Comparison of ENCODE assay signal across 20 cellular contexts in genomic region chr14:98169170-98169587, GRCh38.
A peak's percentile ranks its signal among the peaks of the same experiment; 100 is the strongest.
DNase-seq lines count a peak whose midpoint lies in the region; ATAC-seq lines count a peak whose summit lies in the region.
"Had no signal": no experiment of that assay in that cellular context is flagged by ENCODE, and none has a peak within 500 bp of the region (broad histone marks: within the 10 kb centered on the region; RNA-seq: fewer than 3 reads in every experiment).

No MANE protein-coding gene starts in this region.

- peaks cover 82% of the 10 kb centered on the region for H3K4me1 ChIP-seq in BLaER1
- H3K4me1 ChIP-seq: heart left ventricle, left lung, suprapubic skin had no signal

- H3K36me3 Mint-ChIP-seq in T-helper 17 cell (ENCODE audit: low read depth) = no peaks in the 10 kb centered on the region
- peaks cover 4% of the 10 kb centered on the region for H3K36me3 Mint-ChIP-seq in activated naive CD8-positive, alpha-beta T cell
- no peaks in the 10 kb centered on the region for H3K36me3 Mint-ChIP-seq in stimulated activated memory B cell treated with anti-CD40 and anti-IgM and Interleukin-4, amounts not matched to agents 10 μg/mL and 1 μg/mL and 100 μg/mL, for 72 hours

- peak overlapping the region; percentile 67 for H3K4me3 Mint-ChIP-seq in T-helper 17 cell
- peak overlapping the region; percentile 69 for H3K4me3 Mint-ChIP-seq in activated naive CD8-positive, alpha-beta T cell
- no peak overlapping the region for H3K4me3 Mint-ChIP-seq in stimulated activated memory B cell treated with anti-CD40 and anti-IgM and Interleukin-4, amounts not matched to agents 10 μg/mL and 1 μg/mL and 100 μg/mL, for 72 hours
- H3K4me3 Mint-ChIP-seq: B cell had no signal

- no peaks in the 10 kb centered on the region for H3K36me3 ChIP-seq in BLaER1
- H3K36me3 ChIP-seq: heart left ventricle, left lung, neutrophil, suprapubic skin had no signal

- peaks cover 67% of the 10 kb centered on the region for H3K4me1 Mint-ChIP-seq in T-helper 17 cell
- peaks cover 95% of the 10 kb centered on the region for H3K4me1 Mint-ChIP-seq in activated naive CD8-positive, alpha-beta T cell (ENCODE audit: low read depth)
- H3K4me1 Mint-ChIP-seq in stimulated activated memory B cell treated with anti-CD40 and anti-IgM and Interleukin-4, amounts not matched to agents 10 μg/mL and 1 μg/mL and 100 μg/mL, for 72 hours = no peaks in the 10 kb centered on the region
- H3K4me1 Mint-ChIP-seq: B cell had no signal

- H3K9me3 Mint-ChIP-seq in activated naive CD8-positive, alpha-beta T cell (ENCODE audit: low read depth) = no peaks in the 10 kb centered on the region
- H3K9me3 Mint-ChIP-seq in stimulated activated memory B cell treated with anti-CD40 and anti-IgM and Interleukin-4, amounts not matched to agents 10 μg/mL and 1 μg/mL and 100 μg/mL, for 72 hours = peaks cover 8% of the 10 kb centered on the region

- ATAC-seq in T-helper 17 cell (no peak), GM19328 (IDR thresholded peaks at IDR 0.05; ENCODE audit: unreplicated experiment) (no peak), HG02763 (IDR thresholded peaks at IDR 0.05; ENCODE audit: unreplicated experiment) (no peak)
- ATAC-seq in stimulated activated memory B cell treated with anti-CD40 and anti-IgM and Interleukin-4, amounts not matched to agents 10 μg/mL and 1 μg/mL and 100 μg/mL, for 72 hours = no peak
- ATAC-seq: HCT116, heart left ventricle, left lung had no signal

- no peaks in the 10 kb centered on the region for H4K20me1 ChIP-seq in BLaER1

- peak overlapping the region; percentile 82 for H3K27ac ChIP-seq in BLaER1
- H3K27ac ChIP-seq: heart left ventricle, left lung, neutrophil, suprapubic skin had no signal

- H3K27me3 Mint-ChIP-seq in T-helper 17 cell = no peaks in the 10 kb centered on the region
- no peaks in the 10 kb centered on the region for H3K27me3 Mint-ChIP-seq in activated naive CD8-positive, alpha-beta T cell
- no peaks in the 10 kb centered on the region for H3K27me3 Mint-ChIP-seq in stimulated activated memory B cell treated with anti-CD40 and anti-IgM and Interleukin-4, amounts not matched to agents 10 μg/mL and 1 μg/mL and 100 μg/mL, for 72 hours
- H3K27me3 Mint-ChIP-seq: B cell had no signal

- peak overlapping the region; percentile 100 for H3K27ac Mint-ChIP-seq in T-helper 17 cell
- H3K27ac Mint-ChIP-seq in activated naive CD8-positive, alpha-beta T cell = peak overlapping the region; percentile 100
- no peak overlapping the region for H3K27ac Mint-ChIP-seq in stimulated activated memory B cell treated with anti-CD40 and anti-IgM and Interleukin-4, amounts not matched to agents 10 μg/mL and 1 μg/mL and 100 μg/mL, for 72 hours
- H3K27ac Mint-ChIP-seq: B cell had no signal

- no peak overlapping the region for H3K4me3 ChIP-seq in BLaER1
- H3K4me3 ChIP-seq: heart left ventricle, left lung, skin epidermis, suprapubic skin had no signal

- H3K9ac ChIP-seq in BLaER1 = peak overlapping the region; percentile 36; the same call in 1 of the 2 replicates

- peaks cover 17% of the 10 kb centered on the region for H3K9me3 ChIP-seq in BLaER1
- peaks cover 2% of the 10 kb centered on the region for H3K9me3 ChIP-seq in T-helper 17 cell (ENCODE audit: control insufficient read depth, low read length, poor library complexity, severe bottlenecking)
- H3K9me3 ChIP-seq: left lung, neutrophil, suprapubic skin had no signal

- peak overlapping the region; percentile 90 for H3K4me2 ChIP-seq in BLaER1

- DNase-seq in activated CD4-positive, alpha-beta T cell treated with anti-CD3 and anti-CD28 coated beads for 48 hours = peak; percentile 69
- no peak for DNase-seq in activated CD4-positive, alpha-beta T cell treated with anti-CD3 and anti-CD28 coated beads, Interleukin-2, amount 50 U/mL, for 4 hours
- no peak for DNase-seq in T-helper 17 cell
- DNase-seq: heart left ventricle, KG1, left lung, MV-4-11, NCI-H1694 treated with DMSO at 0.1 percent for 48 hours, NCI-H2227 treated with DMSO at 0.1 percent for 48 hours, SHP77 had no signal

- no peaks in the 10 kb centered on the region for H3K27me3 ChIP-seq in BLaER1
- H3K27me3 ChIP-seq: neutrophil, suprapubic skin had no signal
